ENCODE assay signal across 8 cellular contexts in genomic region chr1:155729031-155729898, GRCh38. TPM values are rescaled to one million over a fixed set of nuclear protein-coding genes. Genes with fewer than 3 reads are reported as not detected.
A peak's percentile ranks its signal among the peaks of the same experiment; 100 is the strongest.
DNase-seq lines count a peak whose midpoint lies in the region; ATAC-seq and TF ChIP-seq lines count a peak whose summit lies in the region.

No MANE protein-coding gene starts in this region.

- no peaks in the 10 kb centered on the region for H3K9me3 Mint-ChIP-seq in CD4-positive, alpha-beta memory T cell
- H3K9me3 Mint-ChIP-seq in GM23338 = no peaks in the 10 kb centered on the region
- H3K9me3 Mint-ChIP-seq in activated naive CD8-positive, alpha-beta T cell treated with anti-CD3 and anti-CD28 coated beads, Interleukin-2, amount 50 U/mL, for 24 hours = no peaks in the 10 kb centered on the region

- ATAC-seq in GM23338 (peak; percentile 99), GM21515 (IDR thresholded peaks at IDR 0.05; ENCODE audit: unreplicated experiment) (no peak)
- no peak for ATAC-seq in activated naive CD8-positive, alpha-beta T cell treated with anti-CD3 and anti-CD28 coated beads, Interleukin-2, amount 50 U/mL, for 24 hours

- TF ChIP-seq CTCF in GM23338 (conservative IDR thresholded peaks at IDR 0.05; ENCODE audit: low read depth in 2 of 2) (peak; percentile 78 to 80), left ventricle myocardium inferior (IDR thresholded peaks at IDR 0.05; ENCODE audit: borderline replicate concordance) (peak; percentile 61)

- peak; percentile 18 to 48 (median 23) for DNase-seq in CD4-positive, alpha-beta memory T cell
- DNase-seq in GM23338 (ENCODE audit: low spot score) = peak; percentile 93
- DNase-seq in NCI-H82 (lab: John Stamatoyannopoulos, UW) = peak; percentile 88
- DNase-seq in activated naive CD8-positive, alpha-beta T cell treated with anti-CD3 and anti-CD28 coated beads, Interleukin-2, amount 50 U/mL, for 24 hours = peak; percentile 30
- DNase-seq in left ventricle myocardium inferior = no peak
- peak; percentile 24 for DNase-seq in pulmonary artery endothelial cell (ENCODE audit: low read depth, low spot score)
- no peak for DNase-seq in NCI-H1048 (lab: John Stamatoyannopoulos, UW)

- no peak overlapping the region for H3K4me2 ChIP-seq in GM23338

- no peaks in the 10 kb centered on the region for H3K9me2 ChIP-seq in GM23338 (ENCODE audit: insufficient read depth)

- POLR2A ChIA-PET in CD4-positive, alpha-beta memory T cell (lab: Charles Lee; ENCODE audit: partially characterized antibody) = no interaction called here

- H3K27ac ChIP-seq in CD4-positive, alpha-beta memory T cell (ENCODE audit: low read depth, low read length) = no peak overlapping the region
- H3K27ac ChIP-seq in GM23338 (ENCODE audit: low read depth) = peak overlapping the region; percentile 7
- no peak overlapping the region for H3K27ac ChIP-seq in left ventricle myocardium inferior (replicated peaks)

- H3F3A ChIP-seq in GM23338 (replicated peaks; ENCODE audit: low read depth) = peaks cover 12% of the 10 kb centered on the region

- CTCF ChIA-PET in CD4-positive, alpha-beta memory T cell (lab: Charles Lee; ENCODE audit: partially characterized antibody) = interaction anchor here (0.7 to 1.6 kb wide), 3 partner anchors 8 to 39 kb away, joined by 3 to 4 read pairs (median 3); no protein-coding TSS in a partner anchor

- peaks cover 28 to 52% of the 10 kb centered on the region in 2 donors for H3K36me3 Mint-ChIP-seq in CD4-positive, alpha-beta memory T cell
- peaks cover 62% of the 10 kb centered on the region for H3K36me3 Mint-ChIP-seq in GM23338 (ENCODE audit: low read depth)
- peaks cover 41% of the 10 kb centered on the region for H3K36me3 Mint-ChIP-seq in activated naive CD8-positive, alpha-beta T cell treated with anti-CD3 and anti-CD28 coated beads, Interleukin-2, amount 50 U/mL, for 24 hours (ENCODE audit: low read depth)

- H2AFZ ChIP-seq in GM23338 = no peak overlapping the region

- peaks cover 0 to 1% (median 0%) of the 10 kb centered on the region in 4 donors for H3K4me1 Mint-ChIP-seq in CD4-positive, alpha-beta memory T cell
- no peaks in the 10 kb centered on the region for H3K4me1 Mint-ChIP-seq in GM23338
- no peaks in the 10 kb centered on the region for H3K4me1 Mint-ChIP-seq in activated naive CD8-positive, alpha-beta T cell treated with anti-CD3 and anti-CD28 coated beads, Interleukin-2, amount 50 U/mL, for 24 hours

- intact Hi-C loops in CD4-positive, alpha-beta memory T cell (cut with micrococcal nuclease) = loop anchor here (2.0 kb wide), 1 partner anchor 478 kb away; no protein-coding TSS in a partner anchor
- intact Hi-C loops in left ventricle myocardium inferior (cut with micrococcal nuclease) = no loop called here

- H3K4me3 Mint-ChIP-seq in CD4-positive, alpha-beta memory T cell = no peak overlapping the region
- no peak overlapping the region; the same call in 2 of the 3 replicates for H3K4me3 Mint-ChIP-seq in GM23338
- no peak overlapping the region for H3K4me3 Mint-ChIP-seq in activated naive CD8-positive, alpha-beta T cell treated with anti-CD3 and anti-CD28 coated beads, Interleukin-2, amount 50 U/mL, for 24 hours

- H3K36me3 ChIP-seq in CD4-positive, alpha-beta memory T cell (ENCODE audit: insufficient read depth, low read length) = peaks cover 17% of the 10 kb centered on the region
- H3K36me3 ChIP-seq in GM23338 (ENCODE audit: insufficient read depth) (peaks cover 21% of the 10 kb centered on the region), left ventricle myocardium inferior (peaks cover 82% of the 10 kb centered on the region)

- H3K27me3 Mint-ChIP-seq in CD4-positive, alpha-beta memory T cell = no peaks in the 10 kb centered on the region
- H3K27me3 Mint-ChIP-seq in GM23338 (ENCODE audit: insufficient read depth, low read depth, poor library complexity) = peaks cover 6% of the 10 kb centered on the region
- no peaks in the 10 kb centered on the region for H3K27me3 Mint-ChIP-seq in activated naive CD8-positive, alpha-beta T cell treated with anti-CD3 and anti-CD28 coated beads, Interleukin-2, amount 50 U/mL, for 24 hours

- peak overlapping the region in 4 of 7 donors; percentile 47 to 88 (median 50) for H3K27ac Mint-ChIP-seq in CD4-positive, alpha-beta memory T cell
- no peak overlapping the region for H3K27ac Mint-ChIP-seq in GM23338
- no peak overlapping the region for H3K27ac Mint-ChIP-seq in activated naive CD8-positive, alpha-beta T cell treated with anti-CD3 and anti-CD28 coated beads, Interleukin-2, amount 50 U/mL, for 24 hours

- H4K20me1 ChIP-seq in GM23338 (replicated peaks; ENCODE audit: insufficient read depth) = no peaks in the 10 kb centered on the region

- no peaks in the 10 kb centered on the region for H3K9me3 ChIP-seq in CD4-positive, alpha-beta memory T cell (ENCODE audit: control insufficient read depth in 1 of 2, low read length in 2 of 2)
- H3K9me3 ChIP-seq in left ventricle myocardium inferior (replicated peaks) = no peaks in the 10 kb centered on the region

- no peaks in the 10 kb centered on the region for H3K4me1 ChIP-seq in CD4-positive, alpha-beta memory T cell (ENCODE audit: insufficient read depth, low read length)
- H3K4me1 ChIP-seq in GM23338 (ENCODE audit: insufficient read depth) = no peaks in the 10 kb centered on the region
- H3K4me1 ChIP-seq in left ventricle myocardium inferior = no peaks in the 10 kb centered on the region

- H3K4me3 ChIP-seq in CD4-positive, alpha-beta memory T cell (ENCODE audit: low read length in 2 of 2) = no peak overlapping the region
- H3K4me3 ChIP-seq in GM23338 = no peak overlapping the region
- no peak overlapping the region for H3K4me3 ChIP-seq in left ventricle myocardium inferior

- no peaks in the 10 kb centered on the region for H3K79me2 ChIP-seq in GM23338 (replicated peaks; ENCODE audit: insufficient read depth)

- H3K27me3 ChIP-seq in CD4-positive, alpha-beta memory T cell (ENCODE audit: insufficient read depth, low read length) = no peaks in the 10 kb centered on the region
- H3K27me3 ChIP-seq in GM23338 (ENCODE audit: insufficient read depth) (no peaks in the 10 kb centered on the region), left ventricle myocardium inferior (ENCODE audit: low read depth) (no peaks in the 10 kb centered on the region)

TF ChIP-seq in GM23338, 12 proteins besides CTCF, POLR2A, EP300 and RAD21 (continues in another document):
- TF ChIP-seq STAT1 (IDR thresholded peaks at IDR 0.05; ENCODE audit: unreplicated experiment) (no peak), CREB1 (CRISPR knock-in tag; IDR thresholded peaks at IDR 0.05; ENCODE audit: low read depth) (no peak), REST (IDR thresholded peaks at IDR 0.05; ENCODE audit: unreplicated experiment) (no peak), ZNF331 (CRISPR knock-in tag; IDR thresholded peaks at IDR 0.05; ENCODE audit: low read depth) (no peak), JUNB (IDR thresholded peaks at IDR 0.05; ENCODE audit: unreplicated experiment) (no peak), POLR2AphosphoS5 (IDR thresholded peaks at IDR 0.05; ENCODE audit: low read depth) (no peak), NANOG (IDR thresholded peaks at IDR 0.05; ENCODE audit: borderline replicate concordance) (no peak)

RNA-seq across cellular contexts. Expression of gene DAP3, which starts 40.4 kb away (rescaled TPM):
- total RNA-seq in CD4-positive, alpha-beta memory T cell = 100 to 1,000 TPM; 126 to 136 TPM
- polyA plus RNA-seq in CD4-positive, alpha-beta memory T cell = 100 to 1,000 TPM; 102 to 177 TPM
- total RNA-seq in GM23338 (2014; rRNA removed; shearing (Covaris generic)) = 56.0 and 90.1 TPM in 2 replicates
- 88.9 and 89.8 TPM in 2 replicates for polyA plus RNA-seq in GM23338 (2016; fragmentation: Nextera tagmentation; extraction: Ambion mirVana)
- total RNA-seq in left ventricle myocardium inferior (107 TPM), pulmonary artery endothelial cell (56.5 and 58.7 TPM in 2 replicates)

RNA-seq across cellular contexts. Expression of gene YY1AP1, which starts 40.7 kb away (rescaled TPM):
- 100 to 1,000 TPM in 1 of 2 experiments, 10 to 100 TPM in 1; 97.0 to 102 TPM for total RNA-seq in CD4-positive, alpha-beta memory T cell
- polyA plus RNA-seq in CD4-positive, alpha-beta memory T cell = 10 to 100 TPM; 20.6 to 51.7 TPM
- total RNA-seq in GM23338 (2014; rRNA removed; shearing (Covaris generic)) = 46.4 and 66.5 TPM in 2 replicates
- 18.8 and 21.2 TPM in 2 replicates for polyA plus RNA-seq in GM23338 (2016; fragmentation: Nextera tagmentation; extraction: Ambion mirVana)
- total RNA-seq in left ventricle myocardium inferior (60.2 TPM), pulmonary artery endothelial cell (25.3 and 31.5 TPM in 2 replicates)

Comparison
In these comparisons a context has a peak if more than half of its experiments do, and no peak if none do; other contexts are left out.
1. DNase-seq: peak in CD4-positive, alpha-beta memory T cell (5 of 5), GM23338 (single experiment), NCI-H82 (single experiment), activated naive CD8-positive, alpha-beta T cell treated with anti-CD3 and anti-CD28 coated beads, Interleukin-2, amount 50 U/mL, for 24 hours (single experiment) and pulmonary artery endothelial cell (single experiment); none in left ventricle myocardium inferior (single experiment) and NCI-H1048 (single experiment).
2. H3K27ac Mint-ChIP-seq: peak in CD4-positive, alpha-beta memory T cell (4 of 7); none in GM23338 (single experiment) and activated naive CD8-positive, alpha-beta T cell treated with anti-CD3 and anti-CD28 coated beads, Interleukin-2, amount 50 U/mL, for 24 hours (single experiment).